Comparison of ENCODE assay signal across 10 cellular contexts in the genomic region with DNA sequence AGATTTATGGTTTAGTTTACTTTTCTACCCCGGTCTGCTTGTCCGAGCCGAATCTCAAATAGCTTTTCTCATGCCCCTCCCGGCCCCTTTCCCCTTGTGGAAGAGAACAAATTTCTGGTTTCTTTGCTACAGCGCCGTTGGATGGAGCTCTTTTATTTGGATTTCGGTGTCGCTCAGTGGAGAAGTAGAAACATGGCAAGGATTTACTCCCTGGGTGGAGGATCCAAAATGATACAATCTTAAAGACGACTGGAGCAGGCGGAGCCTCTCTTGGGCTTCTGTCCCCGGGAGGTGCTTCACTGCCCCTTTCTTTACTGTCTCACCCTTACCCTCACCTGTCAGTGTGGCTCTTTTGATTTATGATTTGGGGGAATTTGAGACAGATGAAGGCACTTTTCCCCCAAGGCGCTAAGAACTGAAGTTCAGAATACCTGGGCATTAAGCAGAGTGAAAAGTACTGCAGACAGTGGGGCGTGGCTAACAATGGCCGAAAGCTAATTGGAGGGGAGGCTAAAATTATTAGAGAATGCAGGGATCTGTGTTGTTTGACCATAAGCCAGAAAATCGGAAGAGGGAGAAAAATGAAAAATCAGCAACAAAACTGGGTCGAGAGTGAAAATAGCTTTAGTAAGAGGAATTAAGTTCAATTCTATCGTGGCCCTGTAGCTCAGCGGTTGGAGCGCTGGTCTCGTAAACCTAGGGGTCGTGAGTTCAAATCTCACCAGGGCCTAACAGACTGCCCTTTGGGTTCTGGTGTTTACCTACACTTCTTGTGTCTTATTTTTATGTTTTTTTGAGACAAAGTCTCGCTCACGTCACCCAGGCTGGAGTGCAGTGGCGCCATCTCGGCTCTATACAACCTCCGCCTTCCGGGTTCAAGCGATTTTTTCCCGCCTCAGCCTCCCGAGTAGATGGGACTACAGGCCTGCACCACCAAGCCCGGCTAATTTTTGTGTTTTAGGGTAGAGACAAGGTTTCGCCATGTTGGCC.
DNase-seq lines count a peak whose midpoint lies in the region; TF ChIP-seq lines count a peak whose summit lies in the region.
"Had no signal": no experiment of that assay in that cellular context is flagged by ENCODE, and none has a peak within 500 bp of the region (broad histone marks: within the 10 kb centered on the region; RNA-seq: fewer than 3 reads in every experiment).

No MANE protein-coding gene starts in this region.

- peak overlapping the region; percentile 56 for H3K4me3 ChIP-seq in NT2/D1 (ENCODE audit: insufficient read length, low read depth)
- peak overlapping the region in 57 of 59 donors; percentile 0 to 64 (median 42) for H3K4me3 ChIP-seq in dorsolateral prefrontal cortex
- H3K4me3 ChIP-seq in adrenal gland: peak overlapping the region in 1 of 4 donors; percentile 35

- 27 to 36% (median 29%) methylated on average over 32 of the region's 32 CpGs for WGBS in adrenal gland, 4 donors

- H3K9me3 ChIP-seq in NT2/D1 (ENCODE audit: insufficient read depth, low read length) (no peaks in the 10 kb centered on the region), adrenal gland (replicated peaks in 1 of 3) (no peaks in the 10 kb centered on the region)

- peak overlapping the region; percentile 83 for H3K4me3 Mint-ChIP-seq in osteocyte (ENCODE audit: unreplicated experiment)

- no peaks in the 10 kb centered on the region for H3K36me3 ChIP-seq in NT2/D1 (ENCODE audit: insufficient read depth, insufficient read length, low read length)
- H3K36me3 ChIP-seq in adrenal gland (replicated peaks in 1 of 2): no peaks in the 10 kb centered on the region

- peaks cover 9% of the 10 kb centered on the region for H3K27me3 ChIP-seq in NT2/D1 (ENCODE audit: insufficient read depth, insufficient read length)
- peaks cover 0 to 99% (median 67%) of the 10 kb centered on the region in 45 donors for H3K27me3 ChIP-seq in dorsolateral prefrontal cortex
- peaks cover 23% of the 10 kb centered on the region for H3K27me3 ChIP-seq in adrenal gland

- no peaks in the 10 kb centered on the region for H3K36me3 Mint-ChIP-seq in osteocyte (ENCODE audit: unreplicated experiment)
- H3K36me3 Mint-ChIP-seq: CD4-positive, CD25-positive, alpha-beta regulatory T cell had no signal

- peak overlapping the region; percentile 42 for H3K27ac Mint-ChIP-seq in osteocyte (ENCODE audit: unreplicated experiment)
- H3K27ac Mint-ChIP-seq: CD4-positive, CD25-positive, alpha-beta regulatory T cell had no signal

- H3K27ac ChIP-seq in dorsolateral prefrontal cortex (no peak overlapping the region), adrenal gland (no peak overlapping the region)

- H3K27me3 Mint-ChIP-seq in osteocyte (ENCODE audit: unreplicated experiment): peaks cover 43% of the 10 kb centered on the region

- peaks cover 16% of the 10 kb centered on the region for H3K4me1 Mint-ChIP-seq in osteocyte (ENCODE audit: unreplicated experiment)

- no peak for TF ChIP-seq CTCF in dorsolateral prefrontal cortex (IDR thresholded peaks at IDR 0.05 in 54 of 56, conservative IDR thresholded peaks at IDR 0.05 in 2 of 56; ENCODE audit: low read depth in 1 of 56, partially characterized antibody in 56 of 56)
- TF ChIP-seq CTCF in osteocyte (IDR thresholded peaks at IDR 0.05): no peak
- TF ChIP-seq CTCF in adrenal gland (IDR thresholded peaks at IDR 0.05): no peak

- H3K9me3 Mint-ChIP-seq in osteocyte (ENCODE audit: unreplicated experiment): no peaks in the 10 kb centered on the region
- H3K9me3 Mint-ChIP-seq: activated naive CD4-positive, alpha-beta T cell treated with anti-CD3 and anti-CD28 coated beads, Interleukin-2, amount 50 U/mL, for 72 hours had no signal

- H3K4me1 ChIP-seq in NT2/D1 (ENCODE audit: insufficient read depth, insufficient read length) (no peaks in the 10 kb centered on the region), adrenal gland (replicated peaks in 1 of 2) (peaks cover 0 to 14% of the 10 kb centered on the region in 2 donors)

- DNase-seq in NCI-H524 (lab: John Stamatoyannopoulos, UW) (peak; percentile 57 to 80), NCI-H524 treated with DMSO at 0.1 percent for 48 hours (lab: John Stamatoyannopoulos, UW) (no peak), NT2/D1 (ENCODE audit: low read depth, low spot score) (no peak), dorsolateral prefrontal cortex (no peak), osteocyte (ENCODE audit: extremely low spot score, unreplicated experiment) (no peak), adrenal gland (no peak), MV-4-11 (lab: John Stamatoyannopoulos, UW) (no peak), SHP77 treated with DMSO at 0.1 percent for 48 hours (lab: John Stamatoyannopoulos, UW) (no peak)
- DNase-seq: CD4-positive, CD25-positive, alpha-beta regulatory T cell had no signal

- TF ChIP-seq POLR2A in adrenal gland (IDR thresholded peaks at IDR 0.05): no peak

- H3K9ac ChIP-seq in NT2/D1 (ENCODE audit: insufficient read length, low read depth): peak overlapping the region; percentile 29

- intact Hi-C loops in dorsolateral prefrontal cortex (cut with DNase I): no loop called here
- intact Hi-C loops in adrenal gland (cut with DNase I): no loop called here

Comparison
In these comparisons a context has a peak if more than half of its experiments do, and no peak if none do; other contexts are left out.
1. DNase-seq: peak in NCI-H524 (2 of 2); none in NCI-H524 treated with DMSO at 0.1 percent for 48 hours (single experiment), NT2/D1 (single experiment), dorsolateral prefrontal cortex (0 of 10), osteocyte (single experiment), adrenal gland (0 of 7), MV-4-11 (single experiment) and SHP77 treated with DMSO at 0.1 percent for 48 hours (single experiment).